Comparison of ENCODE assay signal across 12 cellular contexts in genomic region chrX:153974726-153975286, GRCh38. TPM values are rescaled to one million over a fixed set of nuclear protein-coding genes. Genes with fewer than 3 reads are reported as not detected.
DNase-seq lines count a peak whose midpoint lies in the region; TF ChIP-seq lines count a peak whose summit lies in the region.
"Had no signal": no experiment of that assay in that cellular context is flagged by ENCODE, and none has a peak within 500 bp of the region (broad histone marks: within the 10 kb centered on the region; RNA-seq: fewer than 3 reads in every experiment).

No MANE protein-coding gene starts in this region.

- TF ChIP-seq RAD21 in liver (IDR thresholded peaks at IDR 0.05): no peak

- dilution Hi-C loops in mammary epithelial cell (cut with HindIII; ENCODE audit: low sequenced_read_pairs): no loop called here

- peak overlapping the region; percentile 88 for H3K4me3 Mint-ChIP-seq in activated CD4-positive, alpha-beta memory T cell treated with anti-CD3 and anti-CD28 coated beads for 36 hours

- H3K79me2 ChIP-seq in mammary epithelial cell (ENCODE audit: insufficient read depth, low read length): peaks cover 25% of the 10 kb centered on the region

- H4K20me1 ChIP-seq in mammary epithelial cell (ENCODE audit: insufficient read depth, low read length): no peaks in the 10 kb centered on the region

- in situ Hi-C loops in mammary epithelial cell (cut with MboI; ENCODE audit: low sequenced_read_pairs in 2 of 2): loop anchor here in 1 of 2 donors (25.0 kb wide), 1 partner anchor 213 kb away; the partner anchor contains the start of gene PLXNB3

- H3K4me3 ChIP-seq in breast epithelium (no peak overlapping the region), mammary epithelial cell (replicated peaks in 1 of 3; ENCODE audit: insufficient read depth in 1 of 3, low read depth in 2 of 3, low read length in 3 of 3) (no peak overlapping the region), liver (ENCODE audit: low read depth in 1 of 3, low read length in 3 of 3) (no peak overlapping the region), thymus (ENCODE audit: low read length) (no peak overlapping the region)
- H3K4me3 ChIP-seq: testis had no signal

- H3K27me3 Mint-ChIP-seq in activated CD4-positive, alpha-beta memory T cell treated with anti-CD3 and anti-CD28 coated beads for 36 hours: no peaks in the 10 kb centered on the region

- H3K27ac ChIP-seq in breast epithelium (peak overlapping the region; percentile 99 to 100), mammary epithelial cell (ENCODE audit: insufficient read depth, low read depth, low read length) (no peak overlapping the region), liver (ENCODE audit: low read depth in 1 of 2, low read length in 2 of 2) (peak overlapping the region; percentile 72 to 95), thymus (ENCODE audit: low read depth) (peak overlapping the region; percentile 70)

- H3K4me1 Mint-ChIP-seq in activated CD4-positive, alpha-beta memory T cell treated with anti-CD3 and anti-CD28 coated beads for 36 hours (ENCODE audit: low read depth): peaks cover 17% of the 10 kb centered on the region

- peaks cover 0 to 8% of the 10 kb centered on the region in 2 donors for H3K4me1 ChIP-seq in breast epithelium
- no peaks in the 10 kb centered on the region for H3K4me1 ChIP-seq in mammary epithelial cell (ENCODE audit: insufficient read depth, low read length)
- peaks cover 3 to 24% (median 19%) of the 10 kb centered on the region in 4 donors for H3K4me1 ChIP-seq in liver (ENCODE audit: control insufficient read depth in 4 of 4, insufficient read depth in 4 of 4, low read length in 3 of 4)
- H3K4me1 ChIP-seq in thymus (ENCODE audit: control insufficient read depth, insufficient read depth, low read length): peaks cover 9% of the 10 kb centered on the region
- H3K4me1 ChIP-seq: testis had no signal

- H3K4me2 ChIP-seq in mammary epithelial cell (ENCODE audit: insufficient read depth, low read depth, low read length): no peak overlapping the region
- H3K4me2 ChIP-seq: SK-N-SH had no signal

- peak overlapping the region; percentile 99 for H3K27ac Mint-ChIP-seq in activated CD4-positive, alpha-beta memory T cell treated with anti-CD3 and anti-CD28 coated beads for 36 hours

- no peak for TF ChIP-seq POLR2A in breast epithelium (IDR thresholded peaks at IDR 0.05)

- H3K36me3 ChIP-seq in breast epithelium: no peaks in the 10 kb centered on the region
- no peaks in the 10 kb centered on the region for H3K36me3 ChIP-seq in mammary epithelial cell (ENCODE audit: insufficient read depth, low read length)
- H3K36me3 ChIP-seq in liver (ENCODE audit: control insufficient read depth in 4 of 4, insufficient read depth in 3 of 4, low read depth in 1 of 4, low read length in 3 of 4): no peaks in the 10 kb centered on the region
- no peaks in the 10 kb centered on the region for H3K36me3 ChIP-seq in thymus (ENCODE audit: control insufficient read depth, insufficient read depth)

- CTCF ChIA-PET in mammary epithelial cell (lab: Charles Lee; ENCODE audit: low non-redundant PET): no interaction called here
- CTCF ChIA-PET in activated CD4-positive, alpha-beta memory T cell treated with anti-CD3 and anti-CD28 coated beads for 36 hours (lab: Charles Lee): interaction anchor here (0.9 to 1.0 kb wide), 2 partner anchors 38 to 45 kb away, joined by 3 read pairs; partner anchors contain the start of gene IRAK1

- H3K36me3 Mint-ChIP-seq in activated CD4-positive, alpha-beta memory T cell treated with anti-CD3 and anti-CD28 coated beads for 36 hours: peaks cover 5% of the 10 kb centered on the region

- H3K9me3 ChIP-seq in breast epithelium (no peaks in the 10 kb centered on the region), mammary epithelial cell (replicated peaks; ENCODE audit: insufficient read depth, low read length) (no peaks in the 10 kb centered on the region), liver (ENCODE audit: control insufficient read depth in 4 of 4, low read length in 3 of 4) (no peaks in the 10 kb centered on the region), thymus (ENCODE audit: control insufficient read depth) (no peaks in the 10 kb centered on the region)
- H3K9me3 ChIP-seq: SK-N-SH, testis had no signal

- BruUV-seq in mammary epithelial cell (replicated peaks; lab: Mats Ljungman, UMichigan): no TSS peak

- H3K9ac ChIP-seq in mammary epithelial cell (ENCODE audit: insufficient read depth, low read length): no peak overlapping the region
- no peak overlapping the region for H3K9ac ChIP-seq in liver (ENCODE audit: low read depth in 1 of 2, low read length in 2 of 2)
- H3K9ac ChIP-seq: SK-N-SH had no signal

- no peaks in the 10 kb centered on the region for H3K9me3 Mint-ChIP-seq in activated CD4-positive, alpha-beta memory T cell treated with anti-CD3 and anti-CD28 coated beads for 36 hours

- no peak for DNase-seq in breast epithelium (ENCODE audit: low spot score in 2 of 2)
- DNase-seq in mammary epithelial cell: no peak
- no peak for DNase-seq in activated CD4-positive, alpha-beta memory T cell treated with anti-CD3 and anti-CD28 coated beads for 36 hours
- no peak for DNase-seq in DMS53 treated with DMSO at 0.1 percent for 48 hours (lab: John Stamatoyannopoulos, UW; ENCODE audit: unreplicated experiment)
- no peak for DNase-seq in NOMO-1 (lab: John Stamatoyannopoulos, UW; ENCODE audit: unreplicated experiment in 2 of 2)
- no peak for DNase-seq in medulla oblongata (ENCODE audit: extremely low spot score)
- DNase-seq: H7, NCI-H2171, SK-N-SH, testis had no signal

- no peak for TF ChIP-seq CTCF in breast epithelium (IDR thresholded peaks at IDR 0.05)
- no peak for TF ChIP-seq CTCF in mammary epithelial cell (conservative IDR thresholded peaks at IDR 0.05 in 1 of 2, IDR thresholded peaks at IDR 0.05 in 1 of 2; ENCODE audit: extremely low read depth in 1 of 2, insufficient read depth in 1 of 2, low read depth in 1 of 2, low read length in 2 of 2)
- no peak for TF ChIP-seq CTCF in liver (IDR thresholded peaks at IDR 0.05; ENCODE audit: low read depth, low read length, missing input control)

- intact Hi-C loops in breast epithelium (cut with DNase I; ENCODE audit: low total_unique reads) (no loop called here), mammary epithelial cell (cut with micrococcal nuclease) (no loop called here)
- intact Hi-C loops in activated CD4-positive, alpha-beta memory T cell treated with anti-CD3 and anti-CD28 coated beads for 36 hours (cut with micrococcal nuclease): loop anchor here (10.0 kb wide), 2 partner anchors 120 to 400 kb away; partner anchors contain the start of genes EMD, FLNA and MECP2

- POLR2A ChIA-PET in activated CD4-positive, alpha-beta memory T cell treated with anti-CD3 and anti-CD28 coated beads for 36 hours (lab: Charles Lee): interaction anchor here (1.2 to 1.6 kb wide), 2 partner anchors 15 to 46 kb away, joined by 3 to 5 read pairs; no protein-coding TSS in a partner anchor

- H2AFZ ChIP-seq in mammary epithelial cell (ENCODE audit: low read depth, low read length): no peak overlapping the region

- 90% methylated on average over 3 of the region's 3 CpGs for WGBS in mammary epithelial cell (ENCODE audit: low coverage, missing lambda C conversion rate)
- 48% methylated on average over 3 of the region's 3 CpGs for WGBS in liver
- WGBS in thymus: 73% methylated on average over 3 of the region's 3 CpGs

- H3K27me3 ChIP-seq in breast epithelium (no peaks in the 10 kb centered on the region), mammary epithelial cell (ENCODE audit: insufficient read depth, low read length) (no peaks in the 10 kb centered on the region), liver (ENCODE audit: control insufficient read depth in 4 of 4, insufficient read depth in 4 of 4, low read length in 3 of 4) (no peaks in the 10 kb centered on the region), thymus (ENCODE audit: control insufficient read depth, insufficient read depth) (no peaks in the 10 kb centered on the region)
- H3K27me3 ChIP-seq: testis had no signal

TF ChIP-seq in liver, 16 proteins besides CTCF, POLR2A, EP300 and RAD21:
- TF ChIP-seq HNF4G (IDR thresholded peaks at IDR 0.05): no peak
- TF ChIP-seq HNF4A (conservative IDR thresholded peaks at IDR 0.05): peak; percentile 33 to 52

RNA-seq across cellular contexts. Expression of gene TMEM187, which starts 2.3 kb away (rescaled TPM):
- total RNA-seq in breast epithelium: 10 to 100 TPM in 1 of 3 donors, 1 to 10 TPM in 2; 7.6 to 10.9 (median 8.2) TPM
- total RNA-seq in mammary epithelial cell: 1 to 10 TPM; 5.7 to 9.2 TPM
- 4.6 TPM for polyA plus RNA-seq in mammary epithelial cell
- 1.1 TPM for polyA minus RNA-seq in mammary epithelial cell
- total RNA-seq in activated CD4-positive, alpha-beta memory T cell treated with anti-CD3 and anti-CD28 coated beads for 36 hours: 1 to 10 TPM; 8.6 to 9.1 TPM
- total RNA-seq in liver: 1 to 10 TPM; 2.9 TPM
- 1 to 10 TPM; 5.3 to 5.8 TPM for polyA plus RNA-seq in liver
- 6.9 TPM for polyA plus RNA-seq in thymus

RNA-seq across cellular contexts. Expression of gene HCFC1, which starts 3.2 kb away (rescaled TPM):
- 10 to 100 TPM; 20.2 to 23.0 (median 22.6) TPM for total RNA-seq in breast epithelium
- total RNA-seq in mammary epithelial cell: 10 to 100 TPM; 21.8 to 47.6 TPM
- 8.4 TPM for polyA plus RNA-seq in mammary epithelial cell
- 98.5 TPM for polyA minus RNA-seq in mammary epithelial cell
- 10 to 100 TPM; 90.4 to 93.0 TPM for total RNA-seq in activated CD4-positive, alpha-beta memory T cell treated with anti-CD3 and anti-CD28 coated beads for 36 hours
- total RNA-seq in liver: 10 to 100 TPM; 15.6 to 26.9 TPM
- polyA plus RNA-seq in liver: 10 to 100 TPM in 1 of 2 donors, 1 to 10 TPM in 1; 7.9 to 12.1 TPM
- polyA plus RNA-seq in thymus: 21.9 TPM

RNA-seq across cellular contexts. Expression of gene RENBP, which starts 30.4 kb away (rescaled TPM):
- 10 to 100 TPM in 1 of 3 donors, 1 to 10 TPM in 2; 6.6 to 50.7 (median 6.9) TPM for total RNA-seq in breast epithelium
- total RNA-seq in mammary epithelial cell: not detected
- not detected for polyA plus RNA-seq in mammary epithelial cell
- not detected for polyA minus RNA-seq in mammary epithelial cell
- 1 to 10 TPM; 8.2 to 8.4 TPM for total RNA-seq in activated CD4-positive, alpha-beta memory T cell treated with anti-CD3 and anti-CD28 coated beads for 36 hours
- 1 to 10 TPM; 7.5 to 7.9 TPM for total RNA-seq in liver
- 1 to 10 TPM; 1.0 to 6.4 TPM for polyA plus RNA-seq in liver
- 18.3 TPM for polyA plus RNA-seq in thymus

RNA-seq across cellular contexts. Expression of gene NAA10, which starts 40.0 kb away (rescaled TPM):
- total RNA-seq in breast epithelium (10 to 100 TPM; 57.7 to 81.0 (median 79.2) TPM), mammary epithelial cell (100 to 1,000 TPM in 1 of 2 donors, 10 to 100 TPM in 1; 90.4 to 115 TPM), liver (10 to 100 TPM; 20.5 to 30.6 TPM)
- polyA plus RNA-seq in mammary epithelial cell (193 TPM), liver (10 to 100 TPM; 58.2 to 58.8 TPM), thymus (94.7 TPM)
- polyA minus RNA-seq in mammary epithelial cell: 94.6 TPM
- total RNA-seq in activated CD4-positive, alpha-beta memory T cell treated with anti-CD3 and anti-CD28 coated beads for 36 hours: 100 to 1,000 TPM; 106 to 115 TPM

RNA-seq across cellular contexts. Expression of gene IRAK1, which starts 44.9 kb away (rescaled TPM):
- total RNA-seq in breast epithelium: 10 to 100 TPM; 43.7 to 66.2 (median 50.8) TPM
- 100 to 1,000 TPM in 1 of 2 donors, 10 to 100 TPM in 1; 69.0 to 129 TPM for total RNA-seq in mammary epithelial cell
- polyA plus RNA-seq in mammary epithelial cell: 68.1 TPM
- 63.3 TPM for polyA minus RNA-seq in mammary epithelial cell
- total RNA-seq in activated CD4-positive, alpha-beta memory T cell treated with anti-CD3 and anti-CD28 coated beads for 36 hours: 100 to 1,000 TPM in 1 of 2 experiments, 10 to 100 TPM in 1; 99.6 to 106 TPM
- total RNA-seq in liver: 10 to 100 TPM; 17.6 to 35.6 TPM
- polyA plus RNA-seq in liver: 10 to 100 TPM; 19.1 to 55.8 TPM
- 44.0 TPM for polyA plus RNA-seq in thymus

Comparison
In these comparisons a context has a peak if more than half of its experiments do, and no peak if none do; other contexts are left out.
1. RNA of gene RENBP, which starts 30.4 kb away (total RNA-seq): 8.2 to 8.4 TPM in activated CD4-positive, alpha-beta memory T cell treated with anti-CD3 and anti-CD28 coated beads for 36 hours, 7.5 to 7.9 TPM in liver and 6.6 to 50.7 TPM in breast epithelium; not detected in mammary epithelial cell; every median in the first group is over 4 times any median in the second.